In genomic region chrX:49269768-49270248, GRCh38 we compare ENCODE assay signal across 8 cellular contexts. TPM values are rescaled to one million over a fixed set of nuclear protein-coding genes. Genes with fewer than 3 reads are reported as not detected.
DNase-seq lines count a peak whose midpoint lies in the region; ATAC-seq and TF ChIP-seq lines count a peak whose summit lies in the region.

Gene PPP1R3F (plus strand): TSS chrX:49269793. CDS start chrX:49269870, 77 bp downstream.

- H3K4me3 Mint-ChIP-seq in activated naive CD4-positive, alpha-beta T cell treated with anti-CD3 and anti-CD28 coated beads for 36 hours, result peak within 1 kb of the TSS; percentile 85
- peak within 1 kb of the TSS; percentile 94 for H3K4me3 Mint-ChIP-seq in activated T-helper 17 cell treated with anti-CD3 and anti-CD28 coated beads, Interleukin-2, amount 50 U/mL, for 72 hours

- intact Hi-C loops in activated naive CD4-positive, alpha-beta T cell treated with anti-CD3 and anti-CD28 coated beads for 36 hours (cut with micrococcal nuclease), result loop anchor here (1.0 to 10.0 kb wide), 9 partner anchors 7 to 655 kb away; partner anchors contain the start of genes CLCN5, SYP and TFE3

- DNase-seq in activated naive CD4-positive, alpha-beta T cell treated with anti-CD3 and anti-CD28 coated beads for 36 hours, result no peak
- DNase-seq in activated naive CD4-positive, alpha-beta T cell treated with anti-CD3 and anti-CD28 coated beads, Interleukin-2, amount 50 U/mL, for 16 hours, result no peak
- DNase-seq in right atrium auricular region (ENCODE audit: low spot score) (no peak), NCI-H1436 (lab: John Stamatoyannopoulos, UW) (no peak), GM13977 (ENCODE audit: low spot score) (no peak)

- peak; percentile 16 for ATAC-seq in HG03097 (IDR thresholded peaks at IDR 0.05; ENCODE audit: low FRiP score, unreplicated experiment)
- peak; percentile 5 for ATAC-seq in activated T-helper 17 cell treated with anti-CD3 and anti-CD28 coated beads, Interleukin-2, amount 50 U/mL, for 72 hours (replicated peaks)

- no peaks in the 10 kb centered on the region for H3K27me3 Mint-ChIP-seq in activated naive CD4-positive, alpha-beta T cell treated with anti-CD3 and anti-CD28 coated beads for 36 hours (ENCODE audit: low read depth)
- no peaks in the 10 kb centered on the region for H3K27me3 Mint-ChIP-seq in activated T-helper 17 cell treated with anti-CD3 and anti-CD28 coated beads, Interleukin-2, amount 50 U/mL, for 72 hours

- H3K27me3 ChIP-seq in right atrium auricular region, result no peaks in the 10 kb centered on the region
- H3K27me3 ChIP-seq in skeletal muscle tissue (ENCODE audit: control insufficient read depth in 3 of 3, insufficient read depth in 3 of 3, low read length in 3 of 3), result no peaks in the 10 kb centered on the region

- peaks cover 6% of the 10 kb centered on the region for H3K36me3 Mint-ChIP-seq in activated naive CD4-positive, alpha-beta T cell treated with anti-CD3 and anti-CD28 coated beads for 36 hours (ENCODE audit: low read depth)
- H3K36me3 Mint-ChIP-seq in activated T-helper 17 cell treated with anti-CD3 and anti-CD28 coated beads, Interleukin-2, amount 50 U/mL, for 72 hours (ENCODE audit: low read depth), result peaks cover 50% of the 10 kb centered on the region

- peak within 1 kb of the TSS; percentile 50 to 70 for H3K4me3 ChIP-seq in right atrium auricular region
- H3K4me3 ChIP-seq in skeletal muscle tissue (ENCODE audit: low read length in 3 of 3), result peak within 1 kb of the TSS; percentile 89 to 93 (median 91)

- H3K27ac ChIP-seq in right atrium auricular region, result peak within 1 kb of the TSS; percentile 84 to 88
- peak within 1 kb of the TSS; percentile 85 for H3K27ac ChIP-seq in skeletal muscle tissue (ENCODE audit: low read depth, low read length)

- H3K9ac ChIP-seq in skeletal muscle tissue (ENCODE audit: low read depth in 1 of 3, low read length in 3 of 3), result peak within 1 kb of the TSS; percentile 80 to 82 (median 80)

- no peaks in the 10 kb centered on the region for H3K36me3 ChIP-seq in right atrium auricular region
- no peaks in the 10 kb centered on the region for H3K36me3 ChIP-seq in skeletal muscle tissue (ENCODE audit: control insufficient read depth in 3 of 3, insufficient read depth in 3 of 3, low read length in 3 of 3)

- H3K4me1 Mint-ChIP-seq in activated naive CD4-positive, alpha-beta T cell treated with anti-CD3 and anti-CD28 coated beads for 36 hours (ENCODE audit: low read depth), result peaks cover 50% of the 10 kb centered on the region
- peaks cover 34% of the 10 kb centered on the region for H3K4me1 Mint-ChIP-seq in activated T-helper 17 cell treated with anti-CD3 and anti-CD28 coated beads, Interleukin-2, amount 50 U/mL, for 72 hours

- CTCF ChIA-PET in activated naive CD4-positive, alpha-beta T cell treated with anti-CD3 and anti-CD28 coated beads for 36 hours (lab: Charles Lee), result interaction anchor here (0.6 to 1.1 kb wide), 2 partner anchors 77 to 96 kb away, joined by 3 read pairs; no protein-coding TSS in a partner anchor

- in situ Hi-C loops in GM13977 (cut with MboI; ENCODE audit: low pct_unique_long_range_greater_than_20kb, low sequenced_read_pairs, unreplicated experiment), result no loop called here

- H3K9me3 ChIP-seq in right atrium auricular region (no peaks in the 10 kb centered on the region), skeletal muscle tissue (ENCODE audit: control insufficient read depth in 3 of 3, low read length in 3 of 3) (no peaks in the 10 kb centered on the region)

- peak within 1 kb of the TSS; percentile 98 for H3K27ac Mint-ChIP-seq in activated naive CD4-positive, alpha-beta T cell treated with anti-CD3 and anti-CD28 coated beads for 36 hours
- peak within 1 kb of the TSS; percentile 100 for H3K27ac Mint-ChIP-seq in activated T-helper 17 cell treated with anti-CD3 and anti-CD28 coated beads, Interleukin-2, amount 50 U/mL, for 72 hours

- no peaks in the 10 kb centered on the region for H3K9me3 Mint-ChIP-seq in activated naive CD4-positive, alpha-beta T cell treated with anti-CD3 and anti-CD28 coated beads for 36 hours
- H3K9me3 Mint-ChIP-seq in activated T-helper 17 cell treated with anti-CD3 and anti-CD28 coated beads, Interleukin-2, amount 50 U/mL, for 72 hours, result no peaks in the 10 kb centered on the region

- TF ChIP-seq CTCF in right atrium auricular region (IDR thresholded peaks at IDR 0.05), result no peak
- no peak for TF ChIP-seq CTCF in GM13977 (IDR thresholded peaks at IDR 0.05; ENCODE audit: extremely low read depth, insufficient read depth, missing control alignments)

- H3K4me1 ChIP-seq in right atrium auricular region (peaks cover 0 to 30% of the 10 kb centered on the region in 2 donors), skeletal muscle tissue (ENCODE audit: control insufficient read depth in 3 of 3, insufficient read depth in 3 of 3, low read length in 3 of 3) (peaks cover 25 to 34% (median 27%) of the 10 kb centered on the region in 3 donors)

RNA-seq across cellular contexts. Expression of gene PPP1R3F, which starts in this region (rescaled TPM):
- 1 to 10 TPM; 2.4 to 3.4 TPM for total RNA-seq in activated naive CD4-positive, alpha-beta T cell treated with anti-CD3 and anti-CD28 coated beads for 36 hours
- total RNA-seq in activated T-helper 17 cell treated with anti-CD3 and anti-CD28 coated beads, Interleukin-2, amount 50 U/mL, for 72 hours, result 1 to 10 TPM; 6.6 to 8.8 TPM
- total RNA-seq in right atrium auricular region (10 to 100 TPM; 24.2 to 29.6 TPM), skeletal muscle tissue (6.8 TPM)
